ENCODE assay signal across 15 cellular contexts in the genomic region with DNA sequence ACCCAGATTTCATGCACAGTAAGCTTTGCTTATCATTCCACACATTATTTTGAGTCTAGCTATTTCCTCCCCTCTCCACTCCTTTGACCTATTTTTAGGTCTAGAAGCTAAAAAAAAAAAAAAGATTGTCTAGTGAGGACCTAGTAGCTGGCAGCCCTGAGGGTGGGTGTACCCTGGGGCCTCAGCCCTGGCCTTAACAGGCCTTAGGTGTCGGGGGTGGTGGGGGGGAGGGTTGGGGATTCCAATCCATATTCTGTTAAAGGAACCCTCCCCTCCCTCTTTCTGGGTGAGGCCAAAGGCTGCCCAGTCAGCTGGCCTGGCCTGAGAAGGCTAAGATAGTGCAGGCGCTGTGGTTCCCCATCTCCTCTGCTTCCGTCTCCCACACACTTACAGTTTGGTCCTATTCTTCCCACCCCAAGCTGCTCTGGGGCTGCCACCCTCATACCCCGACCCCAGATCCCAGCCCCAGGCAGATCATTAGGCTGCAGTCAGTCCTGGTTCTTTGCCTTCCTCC.
DNase-seq lines count a peak whose midpoint lies in the region; ATAC-seq and TF ChIP-seq lines count a peak whose summit lies in the region.
"Had no signal": no experiment of that assay in that cellular context is flagged by ENCODE, and none has a peak within 500 bp of the region (broad histone marks: within the 10 kb centered on the region; RNA-seq: fewer than 3 reads in every experiment).

No MANE protein-coding gene starts in this region.

- intact Hi-C loops in tibial artery (cut with DNase I; ENCODE audit: low total_unique reads) = no loop called here

- DNase-seq in HCEC 1CT = peak; percentile 59
- DNase-seq in cardiac fibroblast (ENCODE audit: low read depth in 2 of 2) = peak; percentile 48 to 74
- DNase-seq in iris pigment epithelial cell (ENCODE audit: low read depth) = peak; percentile 75
- no peak for DNase-seq in tibial artery
- no peak for DNase-seq in islet precursor cell
- DNase-seq in omental fat pad (ENCODE audit: low spot score) = no peak
- DNase-seq: activated naive CD8-positive, alpha-beta T cell treated with anti-CD3 and anti-CD28 coated beads, Interleukin-2, amount 10 ng/mL, durations not matched to agents 7 days and 5 days; CD4-positive, alpha-beta memory T cell; immature natural killer cell; mucosa of descending colon; NCI-H1092; stimulated activated CD4-positive, alpha-beta T cell treated with anti-CD3 and anti-CD28 coated beads, Interleukin-1b, Interleukin-23, amount 100 ng/mL, for 48 hours; T-cell; upper lobe of left lung had no signal

- TF ChIP-seq CTCF in cardiac fibroblast (IDR thresholded peaks at IDR 0.05; ENCODE audit: low read depth, low read length) = no peak
- no peak for TF ChIP-seq CTCF in tibial artery (IDR thresholded peaks at IDR 0.05)
- TF ChIP-seq CTCF in omental fat pad (IDR thresholded peaks at IDR 0.05) = no peak

- H3K4me1 ChIP-seq in tibial artery = peaks cover 0 to 61% (median 16%) of the 10 kb centered on the region in 4 donors

- H3K36me3 ChIP-seq in tibial artery = no peaks in the 10 kb centered on the region
- H3K36me3 ChIP-seq: upper lobe of left lung had no signal

- H3K4me3 ChIP-seq in cardiac fibroblast (replicated peaks in 1 of 2; ENCODE audit: low read depth in 2 of 2, low read length in 2 of 2) (no peak overlapping the region), tibial artery (no peak overlapping the region)
- H3K4me3 ChIP-seq: mucosa of descending colon, upper lobe of left lung had no signal

- no peak for ATAC-seq in GM21360 (IDR thresholded peaks at IDR 0.05; ENCODE audit: unreplicated experiment)
- no peak for ATAC-seq in omental fat pad (ENCODE audit: low FRiP score)
- ATAC-seq: mucosa of descending colon, T-cell had no signal

- peak overlapping the region; percentile 83 for H3K27ac ChIP-seq in tibial artery
- H3K27ac ChIP-seq: upper lobe of left lung had no signal

- H3K9me3 ChIP-seq in tibial artery = no peaks in the 10 kb centered on the region
- H3K9me3 ChIP-seq: mucosa of descending colon, upper lobe of left lung had no signal

- no peaks in the 10 kb centered on the region for H3K27me3 ChIP-seq in tibial artery
- H3K27me3 ChIP-seq: upper lobe of left lung had no signal

Comparison
In these comparisons a context has a peak if more than half of its experiments do, and no peak if none do; other contexts are left out.
1. DNase-seq: peak in HCEC 1CT (single experiment), cardiac fibroblast (2 of 2) and iris pigment epithelial cell (single experiment); none in tibial artery (0 of 2), islet precursor cell (single experiment) and omental fat pad (single experiment).